In genomic region chr22:21462672-21463071, GRCh38 we compare ENCODE assay signal across 2 cellular contexts. TPM values are rescaled to one million over a fixed set of nuclear protein-coding genes. Genes with fewer than 3 reads are reported as not detected.
"Had no signal": no experiment of that assay in that cellular context is flagged by ENCODE, and none has a peak within 500 bp of the region (broad histone marks: within the 10 kb centered on the region; RNA-seq: fewer than 3 reads in every experiment).

No MANE protein-coding gene starts in this region.

RNA-seq across cellular contexts. Expression of gene TMEM191C, which starts 4.5 kb away (rescaled TPM):
- total RNA-seq: ascending aorta, M059J had no signal
